Comparison of ENCODE assay signal across 19 cellular contexts in the genomic region with DNA sequence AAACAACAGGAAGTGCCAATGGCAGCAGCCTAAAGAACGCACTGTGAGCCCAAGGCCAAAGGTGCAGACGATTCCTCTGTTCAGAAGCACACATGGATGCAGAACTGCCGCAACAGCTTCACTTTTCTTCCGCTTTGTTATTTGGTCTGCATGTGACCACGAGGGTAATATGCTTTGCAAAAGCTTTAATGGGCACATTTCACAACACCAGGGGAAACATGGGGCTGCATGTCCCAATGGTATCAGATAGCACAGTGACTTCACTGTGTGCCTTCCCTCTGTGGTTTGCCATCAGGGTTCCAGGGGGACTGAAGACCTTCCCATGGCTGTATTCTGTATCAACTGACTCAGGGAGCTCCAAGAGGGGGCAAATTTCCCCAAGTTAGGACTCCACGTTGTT.
"Had no signal": no experiment of that assay in that cellular context is flagged by ENCODE, and none has a peak within 500 bp of the region (broad histone marks: within the 10 kb centered on the region; RNA-seq: fewer than 3 reads in every experiment).

No MANE protein-coding gene starts in this region.

- H3K9me3 ChIP-seq: adrenal gland, mucosa of descending colon, ovary, right lobe of liver, thoracic aorta, upper lobe of right lung had no signal

- H3K4me1 ChIP-seq: adrenal gland, right lobe of liver, upper lobe of right lung had no signal

- H3K4me3 Mint-ChIP-seq: memory B cell; naive B cell; stimulated activated effector memory CD8-positive, alpha-beta T cell treated with anti-CD3 and anti-CD28 coated beads, Interleukin-12 subunit alpha, Interleukin-12 subunit beta, amount 100 ng/mL, for 72 hours; T-helper 2 cell treated with Interferon-gamma antibody and Interleukin-4, amounts not matched to agents 5 μg/mL and 100 μg/mL, for 36 hours had no signal

- DNase-seq: activated CD4-positive, alpha-beta T cell treated with anti-CD3 and anti-CD28 coated beads, Interleukin-2, amount 50 U/mL, for 4 hours; activated gamma-delta T cell; adrenal gland; dorsolateral prefrontal cortex; foreskin melanocyte; left ventricle myocardium superior; mucosa of descending colon; naive B cell; right lobe of liver; stimulated activated CD4-positive, alpha-beta T cell treated with anti-CD3 and anti-CD28 coated beads, Interleukin-4, amount 100 ng/mL, for 24 hours; upper lobe of right lung had no signal

- H3K27me3 ChIP-seq: adrenal gland, dorsolateral prefrontal cortex, ovary, right lobe of liver, upper lobe of right lung had no signal

- H3K27me3 Mint-ChIP-seq: memory B cell, naive B cell had no signal

- H3K4me3 ChIP-seq: adrenal gland, dorsolateral prefrontal cortex, mucosa of descending colon, ovary, right lobe of liver, smooth muscle cell, thoracic aorta, upper lobe of right lung had no signal

- H3K4me1 Mint-ChIP-seq: memory B cell; naive B cell; stimulated activated effector memory CD8-positive, alpha-beta T cell treated with anti-CD3 and anti-CD28 coated beads, Interleukin-12 subunit alpha, Interleukin-12 subunit beta, amount 100 ng/mL, for 72 hours had no signal

- H3K9me3 Mint-ChIP-seq: activated naive CD4-positive, alpha-beta T cell treated with anti-CD3 and anti-CD28 coated beads, Interleukin-2, amount 50 U/mL, for 72 hours; memory B cell; naive B cell; stimulated activated effector memory CD8-positive, alpha-beta T cell treated with anti-CD3 and anti-CD28 coated beads, Interleukin-12 subunit alpha, Interleukin-12 subunit beta, amount 100 ng/mL, for 72 hours; T-helper 2 cell treated with Interferon-gamma antibody and Interleukin-4, amounts not matched to agents 5 μg/mL and 100 μg/mL, for 36 hours had no signal

- H3K27ac ChIP-seq: adrenal gland, epithelial cell of prostate, ovary, right lobe of liver, thoracic aorta, upper lobe of right lung had no signal

- H3K36me3 ChIP-seq: ovary had no signal

- H3K27ac Mint-ChIP-seq: memory B cell; naive B cell; stimulated activated effector memory CD8-positive, alpha-beta T cell treated with anti-CD3 and anti-CD28 coated beads, Interleukin-12 subunit alpha, Interleukin-12 subunit beta, amount 100 ng/mL, for 72 hours; T-helper 2 cell treated with Interferon-gamma antibody and Interleukin-4, amounts not matched to agents 5 μg/mL and 100 μg/mL, for 36 hours had no signal

- ATAC-seq: activated naive CD4-positive, alpha-beta T cell treated with anti-CD3 and anti-CD28 coated beads, Interleukin-2, amount 50 U/mL, for 72 hours; left ventricle myocardium superior; mucosa of descending colon; right lobe of liver; stimulated activated effector memory CD8-positive, alpha-beta T cell treated with anti-CD3 and anti-CD28 coated beads, Interleukin-12 subunit alpha, Interleukin-12 subunit beta, amount 100 ng/mL, for 72 hours; upper lobe of right lung had no signal
